8 cellular contexts compared by ENCODE assay signal in genomic region chr3:9946112-9947024, GRCh38. TPM values are rescaled to one million over a fixed set of nuclear protein-coding genes. Genes with fewer than 3 reads are reported as not detected.
DNase-seq lines count a peak whose midpoint lies in the region; ATAC-seq and TF ChIP-seq lines count a peak whose summit lies in the region.

No MANE protein-coding gene starts in this region.

- H3K36me3 Mint-ChIP-seq in nephron (ENCODE audit: low read depth), result peaks cover 5% of the 10 kb centered on the region
- H3K36me3 Mint-ChIP-seq in stimulated activated naive B cell treated with anti-CD40 and anti-IgM and Interleukin-4, amounts not matched to agents 10 μg/mL and 1 μg/mL and 100 μg/mL, for 72 hours, result peaks cover 10 to 44% of the 10 kb centered on the region in 2 donors

- no peaks in the 10 kb centered on the region for H3K27me3 ChIP-seq in RWPE2 (ENCODE audit: insufficient read depth, poor library complexity, severe bottlenecking)

- peaks cover under 1% of the 10 kb centered on the region for H3K4me1 Mint-ChIP-seq in nephron
- peaks cover 8 to 28% of the 10 kb centered on the region in 2 donors for H3K4me1 Mint-ChIP-seq in stimulated activated naive B cell treated with anti-CD40 and anti-IgM and Interleukin-4, amounts not matched to agents 10 μg/mL and 1 μg/mL and 100 μg/mL, for 72 hours

- no peaks in the 10 kb centered on the region for H3K9me3 Mint-ChIP-seq in nephron
- no peaks in the 10 kb centered on the region for H3K9me3 Mint-ChIP-seq in stimulated activated naive B cell treated with anti-CD40 and anti-IgM and Interleukin-4, amounts not matched to agents 10 μg/mL and 1 μg/mL and 100 μg/mL, for 72 hours

- H3K4me1 ChIP-seq in RWPE2 (ENCODE audit: insufficient read depth, poor library complexity, severe bottlenecking), result no peaks in the 10 kb centered on the region

- H3K27me3 Mint-ChIP-seq in nephron (ENCODE audit: low read depth), result no peaks in the 10 kb centered on the region
- no peaks in the 10 kb centered on the region for H3K27me3 Mint-ChIP-seq in stimulated activated naive B cell treated with anti-CD40 and anti-IgM and Interleukin-4, amounts not matched to agents 10 μg/mL and 1 μg/mL and 100 μg/mL, for 72 hours

- ATAC-seq in HG03457 (IDR thresholded peaks at IDR 0.05; ENCODE audit: unreplicated experiment) (peak; percentile 63), RWPE2 (ENCODE audit: low read depth) (peak; percentile 82), HG03139 (IDR thresholded peaks at IDR 0.05; ENCODE audit: unreplicated experiment) (no peak)
- peak; percentile 65 to 83 for ATAC-seq in stimulated activated naive B cell treated with anti-CD40 and anti-IgM and Interleukin-4, amounts not matched to agents 10 μg/mL and 1 μg/mL and 100 μg/mL, for 72 hours (replicated peaks)

- peak overlapping the region; percentile 88 to 89 (median 89) for H3K4me3 Mint-ChIP-seq in nephron
- H3K4me3 Mint-ChIP-seq in stimulated activated naive B cell treated with anti-CD40 and anti-IgM and Interleukin-4, amounts not matched to agents 10 μg/mL and 1 μg/mL and 100 μg/mL, for 72 hours, result peak overlapping the region; percentile 79 to 83

- H3K4me3 ChIP-seq in RWPE2 (ENCODE audit: severe bottlenecking) (peak overlapping the region; percentile 42), fibroblast of villous mesenchyme (ENCODE audit: low read depth, low read length) (peak overlapping the region; percentile 70)

- DNase-seq in DMS 273 (lab: John Stamatoyannopoulos, UW; ENCODE audit: unreplicated experiment), result peak; percentile 93
- DNase-seq in RWPE2 (ENCODE audit: low spot score), result peak; percentile 90
- DNase-seq in activated gamma-delta T cell treated with anti-CD3 and anti-CD28 coated beads, Interleukin-2, amount 50 U/mL, for 16 hours (ENCODE audit: low read depth), result peak; percentile 74
- peak; percentile 90 for DNase-seq in fibroblast of villous mesenchyme (ENCODE audit: low read depth)
- peak; percentile 60 for DNase-seq in stimulated activated naive B cell treated with anti-CD40 and anti-IgM and Interleukin-4, amounts not matched to agents 10 μg/mL and 1 μg/mL and 100 μg/mL, for 72 hours

- H3K9me3 ChIP-seq in RWPE2 (ENCODE audit: severe bottlenecking), result no peaks in the 10 kb centered on the region

- TF ChIP-seq CTCF in RWPE2 (IDR thresholded peaks at IDR 0.05; ENCODE audit: poor library complexity, severe bottlenecking), result peak; percentile 89
- TF ChIP-seq CTCF in fibroblast of villous mesenchyme (IDR thresholded peaks at IDR 0.05; ENCODE audit: insufficient read depth, low read depth, low read length), result peak; percentile 77
- peak; percentile 69 to 77 (median 73) for TF ChIP-seq CTCF in nephron (IDR thresholded peaks at IDR 0.05; ENCODE audit: unreplicated experiment in 3 of 3)

- H3K27ac Mint-ChIP-seq in nephron, result peak overlapping the region in 1 of 3 experiments; percentile 66
- H3K27ac Mint-ChIP-seq in stimulated activated naive B cell treated with anti-CD40 and anti-IgM and Interleukin-4, amounts not matched to agents 10 μg/mL and 1 μg/mL and 100 μg/mL, for 72 hours, result peak overlapping the region; percentile 93

- peaks cover 5% of the 10 kb centered on the region; the same call in 1 of the 2 replicates for H3K36me3 ChIP-seq in RWPE2 (ENCODE audit: low read depth)

- peak overlapping the region; percentile 61 for H3K27ac ChIP-seq in RWPE2 (ENCODE audit: poor library complexity, severe bottlenecking)

RNA-seq across cellular contexts. Expression of gene PRRT3, which starts 5.8 kb away (rescaled TPM):
- total RNA-seq in fibroblast of villous mesenchyme, result 3.2 and 3.5 TPM in 2 replicates

RNA-seq across cellular contexts. Expression of gene CRELD1, which starts 12.7 kb away (rescaled TPM):
- total RNA-seq in fibroblast of villous mesenchyme, result 13.2 and 16.0 TPM in 2 replicates

RNA-seq across cellular contexts. Expression of gene IL17RC, which starts 29.5 kb away (rescaled TPM):
- 32.8 and 42.8 TPM in 2 replicates for total RNA-seq in fibroblast of villous mesenchyme

RNA-seq across cellular contexts. Expression of gene EMC3, which starts 40.3 kb away (rescaled TPM):
- total RNA-seq in fibroblast of villous mesenchyme, result 35.4 and 52.7 TPM in 2 replicates

RNA-seq across cellular contexts. Expression of gene IL17RE, which starts 43.7 kb away (rescaled TPM):
- 0.43 and 0.64 TPM in 2 replicates for total RNA-seq in fibroblast of villous mesenchyme
